Comparison of ENCODE assay signal across 22 cellular contexts in the genomic region with DNA sequence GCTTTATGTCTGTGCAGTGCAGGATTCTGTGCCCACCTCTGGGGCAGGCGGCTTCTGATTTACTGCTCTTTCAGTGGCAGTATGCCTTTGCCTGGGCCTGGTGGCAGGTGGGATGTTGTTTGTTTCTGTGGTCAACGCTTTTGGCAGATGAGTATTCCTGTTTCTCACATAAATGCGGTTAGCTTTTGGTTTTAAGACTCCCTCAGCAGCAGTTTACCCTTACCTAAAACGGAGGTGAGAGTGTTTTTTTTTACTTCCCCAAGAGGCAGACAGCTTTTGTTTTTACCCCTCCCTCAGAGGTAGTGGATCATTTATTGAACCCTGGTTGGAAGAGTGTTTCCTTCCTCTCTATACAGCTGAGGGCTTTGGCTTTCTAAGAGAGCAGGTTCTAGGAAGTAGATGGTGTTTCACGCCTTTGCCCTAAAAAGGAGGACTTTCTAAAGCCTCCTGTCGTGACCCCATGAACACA.
DNase-seq lines count a peak whose midpoint lies in the region; ATAC-seq and TF ChIP-seq lines count a peak whose summit lies in the region.
"Had no signal": no experiment of that assay in that cellular context is flagged by ENCODE, and none has a peak within 500 bp of the region (broad histone marks: within the 10 kb centered on the region; RNA-seq: fewer than 3 reads in every experiment).

No MANE protein-coding gene starts in this region.

- intact Hi-C loops in sciatic nerve (cut with DNase I) = loop anchor here (5.0 kb wide), 1 partner anchor 713 kb away; no protein-coding TSS in a partner anchor

- DNase-seq in GM23338 (ENCODE audit: low spot score) = no peak
- peak; percentile 95 for DNase-seq in MM.1S
- DNase-seq in mesenchymal stem cell = no peak
- DNase-seq in NCI-H1092 treated with DMSO at 0.1 percent for 48 hours (lab: John Stamatoyannopoulos, UW) = no peak
- DNase-seq in sciatic nerve (ENCODE audit: low spot score) = no peak
- DNase-seq in OCI-M1 (lab: John Stamatoyannopoulos, UW) = no peak
- DNase-seq in NCI-H446 treated with DMSO at 0.1 percent for 48 hours (lab: John Stamatoyannopoulos, UW) = no peak
- DNase-seq: activated CD4-positive, alpha-beta T cell treated with anti-CD3 and anti-CD28 coated beads, Interleukin-2, amount 10 ng/mL, durations not matched to agents 24 days and 14 days; effector memory CD4-positive, alpha-beta T cell; glutamatergic neuron; left cardiac atrium; natural killer cell; NCI-H1048; NCI-H2029 treated with DMSO at 0.1 percent for 48 hours; NCI-H524 treated with DMSO at 0.1 percent for 48 hours; sigmoid colon; T-helper 1 cell had no signal

- H2AK5ac ChIP-seq in mesenchymal stem cell (ENCODE audit: low read length, severe bottlenecking) = no peak overlapping the region

- H3K4me3 ChIP-seq in GM23338 (no peak overlapping the region), MM.1S (ENCODE audit: low read length) (no peak overlapping the region), mesenchymal stem cell (ENCODE audit: insufficient read depth in 1 of 2, low read depth in 1 of 2, low read length in 2 of 2) (no peak overlapping the region)
- H3K4me3 ChIP-seq: sigmoid colon had no signal

- H3K27ac ChIP-seq in GM23338 (ENCODE audit: low read depth) (no peak overlapping the region), MM.1S (ENCODE audit: low read length) (peak overlapping the region; percentile 27; the same call in 1 of the 2 replicates), mesenchymal stem cell (ENCODE audit: low read length, poor library complexity, severe bottlenecking) (no peak overlapping the region)
- H3K27ac ChIP-seq: C4-2B, sigmoid colon had no signal

- ATAC-seq in GM18508 (IDR thresholded peaks at IDR 0.05; ENCODE audit: insufficient read depth, unreplicated experiment) = peak; percentile 99
- ATAC-seq in GM23338 = no peak
- no peak for ATAC-seq in sciatic nerve
- ATAC-seq: left cardiac atrium, natural killer cell, Right ventricle myocardium inferior had no signal

- 82% methylated on average over 5 of the region's 6 CpGs for WGBS in mesenchymal stem cell

- no peak overlapping the region for H2BK5ac ChIP-seq in mesenchymal stem cell (ENCODE audit: low read depth, low read length, poor library complexity, severe bottlenecking)

- no peaks in the 10 kb centered on the region for H3K4me1 ChIP-seq in GM23338 (ENCODE audit: insufficient read depth)
- H3K4me1 ChIP-seq in MM.1S (ENCODE audit: low read length) = peaks cover 19% of the 10 kb centered on the region
- H3K4me1 ChIP-seq in mesenchymal stem cell (ENCODE audit: control insufficient read depth, insufficient read depth, low read depth, low read length) = peaks cover 2% of the 10 kb centered on the region
- H3K4me1 ChIP-seq: sigmoid colon had no signal

- H3K4me3 Mint-ChIP-seq in GM23338 = no peak overlapping the region
- H3K4me3 Mint-ChIP-seq: activated CD4-positive, alpha-beta T cell treated with anti-CD3 and anti-CD28 coated beads, Interleukin-2, amount 10 ng/mL, durations not matched to agents 24 days and 14 days; activated naive CD8-positive, alpha-beta T cell; memory B cell; natural killer cell had no signal

- H3K36me3 Mint-ChIP-seq in GM23338 (ENCODE audit: low read depth) = no peaks in the 10 kb centered on the region
- H3K36me3 Mint-ChIP-seq: activated naive CD8-positive, alpha-beta T cell; memory B cell; natural killer cell had no signal

- H3F3A ChIP-seq in GM23338 (replicated peaks; ENCODE audit: low read depth) (no peaks in the 10 kb centered on the region), MM.1S (ENCODE audit: insufficient read depth, low read length) (peaks cover 13% of the 10 kb centered on the region)

- no peaks in the 10 kb centered on the region for H3K27me3 Mint-ChIP-seq in GM23338 (ENCODE audit: insufficient read depth, low read depth, poor library complexity)
- H3K27me3 Mint-ChIP-seq: activated CD4-positive, alpha-beta T cell treated with anti-CD3 and anti-CD28 coated beads, Interleukin-2, amount 10 ng/mL, durations not matched to agents 24 days and 14 days; activated naive CD8-positive, alpha-beta T cell; memory B cell had no signal

- H3K9me2 ChIP-seq in GM23338 (ENCODE audit: insufficient read depth) = no peaks in the 10 kb centered on the region
- no peaks in the 10 kb centered on the region for H3K9me2 ChIP-seq in MM.1S (replicated peaks; ENCODE audit: insufficient read depth, low read length)

- H4K8ac ChIP-seq in mesenchymal stem cell (ENCODE audit: low read length) = no peak overlapping the region

- no peak overlapping the region for H3K27ac Mint-ChIP-seq in GM23338
- H3K27ac Mint-ChIP-seq: activated CD4-positive, alpha-beta T cell treated with anti-CD3 and anti-CD28 coated beads, Interleukin-2, amount 10 ng/mL, durations not matched to agents 24 days and 14 days; activated naive CD8-positive, alpha-beta T cell; memory B cell; natural killer cell had no signal

- H3K4me2 ChIP-seq in GM23338 (no peak overlapping the region), MM.1S (ENCODE audit: low read depth, low read length) (peak overlapping the region; percentile 48), mesenchymal stem cell (ENCODE audit: low read length, poor library complexity, severe bottlenecking) (no peak overlapping the region)

- no peaks in the 10 kb centered on the region for H4K20me1 ChIP-seq in GM23338 (replicated peaks; ENCODE audit: insufficient read depth)
- H4K20me1 ChIP-seq in MM.1S (ENCODE audit: insufficient read depth, low read length) = no peaks in the 10 kb centered on the region

- H3K9ac ChIP-seq in MM.1S (ENCODE audit: low read length) = no peak overlapping the region
- H3K9ac ChIP-seq in mesenchymal stem cell (ENCODE audit: low read length) = no peak overlapping the region

- peak overlapping the region; percentile 73 for H2AFZ ChIP-seq in GM23338
- H2AFZ ChIP-seq in MM.1S (ENCODE audit: low read length) = no peak overlapping the region
- no peak overlapping the region for H2AFZ ChIP-seq in mesenchymal stem cell (ENCODE audit: low read depth, low read length)

- H3K9me3 Mint-ChIP-seq in GM23338 = 0 out of 3 replicates have a peak, but pooled peaks cover 7% of the 10 kb centered on the region
- H3K9me3 Mint-ChIP-seq: activated CD4-positive, alpha-beta T cell treated with anti-CD3 and anti-CD28 coated beads, Interleukin-2, amount 10 ng/mL, durations not matched to agents 24 days and 14 days had no signal

- H3K14ac ChIP-seq in mesenchymal stem cell (ENCODE audit: low read length in 2 of 2) = no peak overlapping the region

- TF ChIP-seq CTCF in GM23338 (conservative IDR thresholded peaks at IDR 0.05; ENCODE audit: low read depth in 2 of 2) (no peak), MM.1S (IDR thresholded peaks at IDR 0.05; ENCODE audit: low read length) (peak; percentile 9; the same call in 1 of the 2 replicates)

- no peak overlapping the region for H3K23ac ChIP-seq in mesenchymal stem cell (ENCODE audit: low read length in 2 of 2)

- H3K9me3 ChIP-seq in MM.1S (replicated peaks; ENCODE audit: insufficient read depth, low read length) = no peaks in the 10 kb centered on the region
- no peaks in the 10 kb centered on the region for H3K9me3 ChIP-seq in mesenchymal stem cell (ENCODE audit: control insufficient read depth, low read length)

- no peak overlapping the region for H2BK12ac ChIP-seq in mesenchymal stem cell (ENCODE audit: low read length in 2 of 2)

- H3K18ac ChIP-seq in mesenchymal stem cell (ENCODE audit: low read depth in 1 of 2, low read length in 2 of 2) = peak overlapping the region in 1 of 2 experiments; percentile 34

- H3K36me3 ChIP-seq in GM23338 (ENCODE audit: insufficient read depth) (no peaks in the 10 kb centered on the region), MM.1S (replicated peaks; ENCODE audit: insufficient read depth, low read length) (no peaks in the 10 kb centered on the region), mesenchymal stem cell (ENCODE audit: control insufficient read depth in 1 of 2, insufficient read depth in 2 of 2, low read depth in 1 of 2, low read length in 2 of 2) (no peaks in the 10 kb centered on the region)
- H3K36me3 ChIP-seq: sigmoid colon had no signal

- H3K4ac ChIP-seq in mesenchymal stem cell (ENCODE audit: low read depth in 1 of 2, low read length in 2 of 2) = no peak overlapping the region

- peak overlapping the region; percentile 52 for H2BK15ac ChIP-seq in mesenchymal stem cell (ENCODE audit: low read depth, poor library complexity, severe bottlenecking)

- no peaks in the 10 kb centered on the region for H3K27me3 ChIP-seq in GM23338 (ENCODE audit: insufficient read depth)
- H3K27me3 ChIP-seq in MM.1S (replicated peaks; ENCODE audit: insufficient read depth, low read length) = peaks cover 18% of the 10 kb centered on the region
- no peaks in the 10 kb centered on the region for H3K27me3 ChIP-seq in mesenchymal stem cell (ENCODE audit: control insufficient read depth in 1 of 2, insufficient read depth in 1 of 2, low read length in 2 of 2)
- H3K27me3 ChIP-seq: sigmoid colon had no signal

- H3K79me1 ChIP-seq in mesenchymal stem cell (replicated peaks; ENCODE audit: low read length, poor library complexity, severe bottlenecking) = no peaks in the 10 kb centered on the region

- no peak overlapping the region for H2BK120ac ChIP-seq in mesenchymal stem cell (ENCODE audit: low read depth, low read length)

- H3K79me2 ChIP-seq in GM23338 (replicated peaks; ENCODE audit: insufficient read depth) (no peaks in the 10 kb centered on the region), MM.1S (ENCODE audit: low read length) (no peaks in the 10 kb centered on the region)

- H4K91ac ChIP-seq in mesenchymal stem cell (ENCODE audit: low read length) = no peak overlapping the region

- peaks cover 2% of the 10 kb centered on the region; the same call in 2 of the 3 replicates for H3K4me1 Mint-ChIP-seq in GM23338
- H3K4me1 Mint-ChIP-seq: activated CD4-positive, alpha-beta T cell treated with anti-CD3 and anti-CD28 coated beads, Interleukin-2, amount 10 ng/mL, durations not matched to agents 24 days and 14 days; memory B cell; natural killer cell had no signal
